10 cellular contexts compared by ENCODE assay signal in the genomic region with DNA sequence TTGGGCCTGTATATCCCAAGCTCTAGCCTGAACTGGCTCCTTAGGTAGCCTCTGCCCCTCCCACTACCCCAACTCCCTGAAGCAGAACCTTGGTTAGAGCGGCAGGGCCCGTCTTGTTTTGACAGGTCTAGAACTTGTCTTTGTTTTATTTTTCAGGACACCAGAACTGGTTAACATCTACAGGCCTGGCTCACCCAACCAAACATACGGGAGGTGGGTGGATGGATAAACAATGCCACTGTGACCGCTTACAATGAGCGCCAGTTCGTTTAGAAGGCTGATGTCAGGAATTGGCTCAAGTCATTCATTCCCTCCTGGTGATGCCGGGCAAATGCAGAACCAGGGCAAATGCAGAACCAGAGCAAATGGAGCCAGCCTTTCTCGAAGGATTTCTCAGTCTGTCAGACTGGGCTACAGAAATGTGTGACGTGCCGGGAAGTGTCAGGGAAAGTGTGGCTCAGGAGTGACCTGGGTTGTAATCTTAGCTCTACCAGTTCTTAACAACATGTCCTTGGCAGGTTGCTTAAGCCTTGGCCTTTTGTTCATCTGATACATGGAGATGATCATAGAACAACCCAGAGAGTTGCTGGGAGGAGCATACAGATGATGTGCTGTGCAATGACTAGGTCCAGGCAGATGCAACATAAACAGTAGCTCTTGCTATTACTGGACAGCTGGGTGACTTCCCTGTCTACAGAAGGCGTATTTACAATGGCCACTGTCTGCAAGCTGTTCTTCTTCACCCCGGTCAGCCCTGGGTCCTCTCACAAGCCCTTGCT. TPM values are rescaled to one million over a fixed set of nuclear protein-coding genes. Genes with fewer than 3 reads are reported as not detected.
A peak's percentile ranks its signal among the peaks of the same experiment; 100 is the strongest.
DNase-seq lines count a peak whose midpoint lies in the region; ATAC-seq and TF ChIP-seq lines count a peak whose summit lies in the region.
"Had no signal": no experiment of that assay in that cellular context is flagged by ENCODE, and none has a peak within 500 bp of the region (broad histone marks: within the 10 kb centered on the region; RNA-seq: fewer than 3 reads in every experiment).

No MANE protein-coding gene starts in this region.

- no peak overlapping the region for H3T11ph ChIP-seq in H9 (ENCODE audit: low read length)

- peak overlapping the region; percentile 74 to 92 for H3K27ac ChIP-seq in coronary artery
- H3K27ac ChIP-seq in mucosa of rectum (ENCODE audit: low read depth in 2 of 2, low read length in 2 of 2): peak overlapping the region; percentile 66 to 85
- H3K27ac ChIP-seq in transverse colon: peak overlapping the region; percentile 83 to 89 (median 87)
- H3K27ac ChIP-seq in H9 (ENCODE audit: insufficient read length, low read depth, low read length): no peak overlapping the region

- TF ChIP-seq POLR2A in transverse colon (IDR thresholded peaks at IDR 0.05): peak; percentile 14

- H3K9ac ChIP-seq in mucosa of rectum (ENCODE audit: low read depth in 1 of 2, low read length in 2 of 2) (peak overlapping the region in 1 of 2 donors; percentile 61), H9 (ENCODE audit: extremely low read depth, insufficient read length, low read length) (no peak overlapping the region)

- no peak overlapping the region for H2BK120ac ChIP-seq in H9 (ENCODE audit: low read depth, low read length, poor library complexity, severe bottlenecking)

- H4K91ac ChIP-seq in H9 (ENCODE audit: insufficient read length, low read depth, low read length): no peak overlapping the region

- no peak overlapping the region for H2BK15ac ChIP-seq in H9 (ENCODE audit: low read depth, low read length)

- no peaks in the 10 kb centered on the region for H3K27me3 ChIP-seq in mucosa of rectum (ENCODE audit: control insufficient read depth in 2 of 2, insufficient read depth in 2 of 2, low read length in 2 of 2)
- no peaks in the 10 kb centered on the region for H3K27me3 ChIP-seq in transverse colon
- peaks cover 5% of the 10 kb centered on the region; the same call in 1 of the 2 replicates for H3K27me3 ChIP-seq in H9 (ENCODE audit: insufficient read depth, low read length)

- no peak overlapping the region for H2BK5ac ChIP-seq in H9 (ENCODE audit: insufficient read length, low read length)

- intact Hi-C loops in activated naive CD4-positive, alpha-beta T cell treated with anti-CD3 and anti-CD28 coated beads for 36 hours (cut with micrococcal nuclease): no loop called here
- intact Hi-C loops in transverse colon (cut with DNase I; ENCODE audit: low total_unique reads): loop anchor here (5.0 kb wide), 2 partner anchors 203 to 1562 kb away; partner anchors contain the start of gene PRELP

- no peak for ATAC-seq in GM19397 (IDR thresholded peaks at IDR 0.05; ENCODE audit: unreplicated experiment)
- ATAC-seq: HCT116 had no signal

- H3K36me3 Mint-ChIP-seq in activated naive CD4-positive, alpha-beta T cell treated with anti-CD3 and anti-CD28 coated beads for 36 hours (ENCODE audit: low read depth): no peaks in the 10 kb centered on the region
- H3K36me3 Mint-ChIP-seq in H9 (ENCODE audit: insufficient read depth in 1 of 3, low read depth in 3 of 3): no peaks in the 10 kb centered on the region

- WGBS in transverse colon (ENCODE audit: low coverage in 1 of 2), 2 donors: 49 to 61% methylated on average over 5 to 12 of the region's 12 CpGs
- no CpG with 5 or more reads among the region's 12 CpGs for WGBS in H9 (ENCODE audit: extremely low coverage, insufficient read length, low lambda C conversion rate)

- peak overlapping the region; percentile 72 for H3K4me3 Mint-ChIP-seq in activated naive CD4-positive, alpha-beta T cell treated with anti-CD3 and anti-CD28 coated beads for 36 hours
- H3K4me3 Mint-ChIP-seq in H9: no peak overlapping the region

- H3K23ac ChIP-seq in H9 (ENCODE audit: insufficient read length, low read depth, low read length): no peak overlapping the region

- H3K79me1 ChIP-seq in H9 (ENCODE audit: insufficient read depth, low read depth, low read length, poor library complexity, severe bottlenecking): no peaks in the 10 kb centered on the region

- no peak overlapping the region for H3K14ac ChIP-seq in H9 (ENCODE audit: insufficient read depth, low read length)

- H3K36me3 ChIP-seq in mucosa of rectum (ENCODE audit: control insufficient read depth in 2 of 2, insufficient read depth in 2 of 2, low read length in 2 of 2) (no peaks in the 10 kb centered on the region), transverse colon (no peaks in the 10 kb centered on the region)

- no peak overlapping the region for H2AK5ac ChIP-seq in H9 (ENCODE audit: insufficient read length, low read length)

- no peak overlapping the region for H2BK12ac ChIP-seq in H9 (ENCODE audit: insufficient read length, low read depth, low read length)

- TF ChIP-seq CTCF in coronary artery (IDR thresholded peaks at IDR 0.05) (no peak), transverse colon (IDR thresholded peaks at IDR 0.05) (no peak), H9 (conservative IDR thresholded peaks at IDR 0.05) (no peak)

- H3K9me3 Mint-ChIP-seq in activated naive CD4-positive, alpha-beta T cell treated with anti-CD3 and anti-CD28 coated beads for 36 hours: no peaks in the 10 kb centered on the region
- no peaks in the 10 kb centered on the region; a peak in 1 of 5 replicates for H3K9me3 Mint-ChIP-seq in H9

- H3K4me3 ChIP-seq in coronary artery: peak overlapping the region; percentile 40
- peak overlapping the region in 1 of 2 donors; percentile 22 for H3K4me3 ChIP-seq in mucosa of rectum (ENCODE audit: low read length in 2 of 2)
- H3K4me3 ChIP-seq in transverse colon: no peak overlapping the region

- H3K27ac Mint-ChIP-seq in activated naive CD4-positive, alpha-beta T cell treated with anti-CD3 and anti-CD28 coated beads for 36 hours: peak overlapping the region; percentile 83
- H3K27ac Mint-ChIP-seq in H9: no peak overlapping the region

- H3K4me1 Mint-ChIP-seq in activated naive CD4-positive, alpha-beta T cell treated with anti-CD3 and anti-CD28 coated beads for 36 hours (ENCODE audit: low read depth): peaks cover 67% of the 10 kb centered on the region
- peaks cover 15 to 28% of the 10 kb centered on the region in 2 experiments for H3K4me1 Mint-ChIP-seq in H9

- H3K9me3 ChIP-seq in mucosa of rectum (ENCODE audit: control insufficient read depth in 2 of 2, low read length in 2 of 2): no peaks in the 10 kb centered on the region
- H3K9me3 ChIP-seq in transverse colon: no peaks in the 10 kb centered on the region
- H3K9me3 ChIP-seq in H9 (ENCODE audit: control insufficient read depth, low read depth, low read length): no peaks in the 10 kb centered on the region

- no peaks in the 10 kb centered on the region for H3K79me2 ChIP-seq in H9 (ENCODE audit: insufficient read depth, low read length)

- H3K27me3 Mint-ChIP-seq in activated naive CD4-positive, alpha-beta T cell treated with anti-CD3 and anti-CD28 coated beads for 36 hours (ENCODE audit: low read depth): no peaks in the 10 kb centered on the region
- H3K27me3 Mint-ChIP-seq in H9 (ENCODE audit: low read depth): peaks cover 77% of the 10 kb centered on the region

- H3K4me1 ChIP-seq in mucosa of rectum (ENCODE audit: control insufficient read depth in 2 of 2, insufficient read depth in 2 of 2, low read length in 2 of 2): peaks cover 40 to 41% of the 10 kb centered on the region in 2 donors
- H3K4me1 ChIP-seq in transverse colon: peaks cover 43 to 85% (median 60%) of the 10 kb centered on the region in 4 donors
- no peaks in the 10 kb centered on the region for H3K4me1 ChIP-seq in H9 (ENCODE audit: insufficient read depth, low read length)

- H2AFZ ChIP-seq in H9 (ENCODE audit: low read length): no peak overlapping the region

- CTCF ChIA-PET in activated naive CD4-positive, alpha-beta T cell treated with anti-CD3 and anti-CD28 coated beads for 36 hours (lab: Charles Lee): interaction anchor here (0.8 to 11.2 kb wide), 5 partner anchors 14 to 64 kb away, joined by 6 to 186 read pairs (median 83); partner anchors contain the start of gene BTG2

- no peak overlapping the region for H4K8ac ChIP-seq in H9 (replicated peaks; ENCODE audit: insufficient read length, low read depth, low read length)

- H4K5ac ChIP-seq in H9 (ENCODE audit: insufficient read length, low read depth, low read length): no peak overlapping the region

- H3K18ac ChIP-seq in H9 (ENCODE audit: insufficient read length, low read depth, low read length): no peak overlapping the region

- peak; percentile 94 for TF ChIP-seq EP300 in transverse colon (IDR thresholded peaks at IDR 0.05; ENCODE audit: low read depth)

- H3K23me2 ChIP-seq in H9 (ENCODE audit: insufficient read length, low read depth, low read length, poor library complexity, severe bottlenecking): peaks cover 3% of the 10 kb centered on the region

- H4K20me1 ChIP-seq in H9 (ENCODE audit: control insufficient read depth, insufficient read depth, insufficient read length): no peaks in the 10 kb centered on the region

- H3K4ac ChIP-seq in H9 (ENCODE audit: low read depth, low read length): no peak overlapping the region

- no peak for DNase-seq in activated naive CD4-positive, alpha-beta T cell treated with anti-CD3 and anti-CD28 coated beads for 36 hours
- DNase-seq in activated naive CD4-positive, alpha-beta T cell treated with Interleukin-2 at 50 U/mL for 16 hours: no peak
- peak; percentile 92 for DNase-seq in coronary artery (ENCODE audit: low spot score)
- no peak for DNase-seq in transverse colon
- no peak for DNase-seq in H9
- DNase-seq in hepatic stellate cell (ENCODE audit: low spot score): no peak
- DNase-seq: activated T-cell treated with anti-CD3 and anti-CD28 coated beads, Interleukin-2, amount 50 U/mL, for 48 hours had no signal

- H3K4me2 ChIP-seq in H9 (ENCODE audit: insufficient read depth, insufficient read length, low read length): no peak overlapping the region

- H3K56ac ChIP-seq in H9 (ENCODE audit: insufficient read length, low read depth, low read length): no peak overlapping the region

- in situ Hi-C loops in transverse colon (cut with MboI; ENCODE audit: low pct_ligation_motif_present in 1 of 4, low pct_unique_long_range_greater_than_20kb in 1 of 4, low sequenced_read_pairs in 3 of 4): loop anchor here (5.0 to 25.0 kb wide), 4 partner anchors 58 to 210 kb away; no protein-coding TSS in a partner anchor

- no peak overlapping the region for H2BK20ac ChIP-seq in H9 (ENCODE audit: low read depth, low read length, poor library complexity, severe bottlenecking)

RNA-seq across cellular contexts. Expression of gene BTG2, which starts 30.5 kb away (rescaled TPM):
- total RNA-seq in activated naive CD4-positive, alpha-beta T cell treated with anti-CD3 and anti-CD28 coated beads for 36 hours: 100 to 1,000 TPM; 106 to 109 TPM
- total RNA-seq in transverse colon (100 to 1,000 TPM in 3 of 4 donors, 10 to 100 TPM in 1; 98.9 to 144 (median 142) TPM), H9 (2021) (2.9 and 4.1 TPM in 2 replicates)

RNA-seq across cellular contexts. Expression of gene CHIT1, which starts 45.3 kb away (rescaled TPM):
- 1 to 10 TPM; 1.1 to 1.3 TPM for total RNA-seq in activated naive CD4-positive, alpha-beta T cell treated with anti-CD3 and anti-CD28 coated beads for 36 hours
- total RNA-seq in transverse colon (under 1 TPM in 1 of 4 donors, not detected in 3; 0.79 TPM), H9 (2021) (not detected in 2 replicates)

Comparison
In these comparisons a context has a peak if more than half of its experiments do, and no peak if none do; other contexts are left out.
1. RNA of gene BTG2, which starts 30.5 kb away (total RNA-seq): 98.9 to 144 TPM in transverse colon and 106 to 109 TPM in activated naive CD4-positive, alpha-beta T cell treated with anti-CD3 and anti-CD28 coated beads for 36 hours; 2.9 to 4.1 TPM in H9; every median in the first group is over 10 times any median in the second.